In genomic region chr16:31032736-31033708, GRCh38 we compare ENCODE assay signal across 1 cellular context.
TF ChIP-seq lines count a peak whose summit lies in the region.

Gene STX4 (plus strand): TSS chr16:31033558. CDS start chr16:31033806, 248 bp downstream.

TF ChIP-seq in K562, 482 proteins besides CTCF, POLR2A, EP300 and RAD21 (continued from another document and continues in another):
- TF ChIP-seq CHAMP1 (IDR thresholded peaks at IDR 0.05) (no peak), MECOM (CRISPR knock-in tag; IDR thresholded peaks at IDR 0.05) (peak; percentile 60), OTX1 (CRISPR knock-in tag; IDR thresholded peaks at IDR 0.05) (peak; percentile 36; the same call in 1 of the 2 replicates), MCM2 (IDR thresholded peaks at IDR 0.05; ENCODE audit: low read depth) (no peak), PHF8 (IDR thresholded peaks at IDR 0.05; ENCODE audit: borderline replicate concordance, low read length) (peak; percentile 64; the same call in 1 of the 2 replicates), ZNF507 (tag; conservative IDR thresholded peaks at IDR 0.05) (no peak), ZNF124 (CRISPR knock-in tag; IDR thresholded peaks at IDR 0.05) (no peak), MTA3 (IDR thresholded peaks at IDR 0.05; ENCODE audit: borderline replicate concordance) (peak; percentile 98), TFE3 (CRISPR knock-in tag; IDR thresholded peaks at IDR 0.05) (peak; percentile 100), TAF9B (IDR thresholded peaks at IDR 0.05; ENCODE audit: partially characterized antibody) (peak; percentile 60), CGGBP1 (CRISPR knock-in tag; IDR thresholded peaks at IDR 0.05) (no peak), FOXP1 (CRISPR knock-in tag; IDR thresholded peaks at IDR 0.05) (peak; percentile 55), HIVEP1 (CRISPR knock-in tag; IDR thresholded peaks at IDR 0.05) (peak; percentile 57; the same call in 1 of the 2 replicates), ZFP91 (CRISPR knock-in tag; IDR thresholded peaks at IDR 0.05) (no peak; the same call in 1 of the 2 replicates), ZNF143 (CRISPR knock-in tag; IDR thresholded peaks at IDR 0.05) (no peak; the same call in 1 of the 2 replicates), KLF16 (IDR thresholded peaks at IDR 0.05) (no peak), ZNF165 (CRISPR knock-in tag; IDR thresholded peaks at IDR 0.05; ENCODE audit: borderline replicate concordance) (no peak), HDAC2 (IDR thresholded peaks at IDR 0.05) (peak; percentile 86; the same call in 1 of the 2 replicates), ESRRA (IDR thresholded peaks at IDR 0.05; ENCODE audit: borderline replicate concordance, low read depth) (peak; percentile 90), RAD51 (IDR thresholded peaks at IDR 0.05; ENCODE audit: borderline replicate concordance, low read depth) (peak; percentile 99), AFF1 (IDR thresholded peaks at IDR 0.05; ENCODE audit: low read depth in 1 of 2, partially characterized antibody in 2 of 2) (peak in 1 of 2 experiments; percentile 91), SAP30 (IDR thresholded peaks at IDR 0.05; ENCODE audit: borderline replicate concordance, insufficient read depth, low read depth, low read length, poor library complexity, severe bottlenecking) (peak; percentile 62), HDAC8 (tag; IDR thresholded peaks at IDR 0.05) (peak; percentile 74; the same call in 1 of the 2 replicates), ZNF717 (CRISPR knock-in tag; IDR thresholded peaks at IDR 0.05) (no peak), RBBP5 (IDR thresholded peaks at IDR 0.05; ENCODE audit: borderline replicate concordance, insufficient read depth, low read length, poor library complexity, severe bottlenecking) (no peak), UBTF (IDR thresholded peaks at IDR 0.05; ENCODE audit: borderline replicate concordance in 1 of 2, low read depth in 2 of 2, low read length in 2 of 2) (0 out of 4 replicates have a peak, but pooled peaks have one; percentile 9 to 18), HNRNPLL (IDR thresholded peaks at IDR 0.05; ENCODE audit: low read depth, low read length, poor library complexity, severe bottlenecking) (peak; percentile 81), CCNT2 (IDR thresholded peaks at IDR 0.05; ENCODE audit: borderline replicate concordance, extremely low read depth, insufficient read length, low read depth, low read length) (peak; percentile 10), CXXC5 (CRISPR knock-in tag; IDR thresholded peaks at IDR 0.05) (peak; percentile 98), ZNF224 (CRISPR knock-in tag; IDR thresholded peaks at IDR 0.05) (0 out of 2 replicates have a peak, but pooled peaks have one; percentile 49), LCOR (CRISPR knock-in tag; IDR thresholded peaks at IDR 0.05) (peak; percentile 99), FOS (IDR thresholded peaks at IDR 0.05; ENCODE audit: extremely low read depth, insufficient read length) (peak; percentile 13), HMG20A (CRISPR knock-in tag; conservative IDR thresholded peaks at IDR 0.05) (no peak), RBFOX2 (IDR thresholded peaks at IDR 0.05; ENCODE audit: low read depth, low read length) (peak; percentile 91), MLLT1 (IDR thresholded peaks at IDR 0.05) (peak in 1 of 2 experiments; percentile 65; a peak in 2 of 4 replicates), TAF7 (tag; IDR thresholded peaks at IDR 0.05) (no peak), ZC3H11A (IDR thresholded peaks at IDR 0.05; ENCODE audit: low read depth, low read length) (0 out of 2 replicates have a peak, but pooled peaks have one; percentile 26), ZNF583 (CRISPR knock-in tag; IDR thresholded peaks at IDR 0.05) (no peak; the same call in 1 of the 2 replicates), HNRNPH1 (optimal IDR thresholded peaks at IDR 0.05; ENCODE audit: low read depth, low read length) (no peak), TAF1 (IDR thresholded peaks at IDR 0.05; ENCODE audit: control insufficient read depth, extremely low read depth, insufficient read depth, low read length, severe bottlenecking) (no peak), CHD4 (IDR thresholded peaks at IDR 0.05; ENCODE audit: insufficient read depth, insufficient replicate concordance, low read depth, low read length, poor library complexity, severe bottlenecking) (no peak), SREBF2 (CRISPR knock-in tag; IDR thresholded peaks at IDR 0.05) (no peak), YY1 (IDR thresholded peaks at IDR 0.05; ENCODE audit: borderline replicate concordance in 1 of 3, control insufficient read depth in 1 of 3, extremely low read depth in 1 of 3, insufficient read depth in 3 of 3, insufficient read length in 1 of 3, insufficient replicate concordance in 2 of 3, low read depth in 1 of 3, low read length in 2 of 3) (peak in 2 of 3 experiments; percentile 42 to 76), ZNF511 (CRISPR knock-in tag; IDR thresholded peaks at IDR 0.05) (peak; percentile 91), ZNF830 (CRISPR knock-in tag; IDR thresholded peaks at IDR 0.05) (no peak), PURB (CRISPR knock-in tag; IDR thresholded peaks at IDR 0.05; ENCODE audit: low read depth) (no peak)
